Comparison of ENCODE assay signal across 31 cellular contexts in the genomic region with DNA sequence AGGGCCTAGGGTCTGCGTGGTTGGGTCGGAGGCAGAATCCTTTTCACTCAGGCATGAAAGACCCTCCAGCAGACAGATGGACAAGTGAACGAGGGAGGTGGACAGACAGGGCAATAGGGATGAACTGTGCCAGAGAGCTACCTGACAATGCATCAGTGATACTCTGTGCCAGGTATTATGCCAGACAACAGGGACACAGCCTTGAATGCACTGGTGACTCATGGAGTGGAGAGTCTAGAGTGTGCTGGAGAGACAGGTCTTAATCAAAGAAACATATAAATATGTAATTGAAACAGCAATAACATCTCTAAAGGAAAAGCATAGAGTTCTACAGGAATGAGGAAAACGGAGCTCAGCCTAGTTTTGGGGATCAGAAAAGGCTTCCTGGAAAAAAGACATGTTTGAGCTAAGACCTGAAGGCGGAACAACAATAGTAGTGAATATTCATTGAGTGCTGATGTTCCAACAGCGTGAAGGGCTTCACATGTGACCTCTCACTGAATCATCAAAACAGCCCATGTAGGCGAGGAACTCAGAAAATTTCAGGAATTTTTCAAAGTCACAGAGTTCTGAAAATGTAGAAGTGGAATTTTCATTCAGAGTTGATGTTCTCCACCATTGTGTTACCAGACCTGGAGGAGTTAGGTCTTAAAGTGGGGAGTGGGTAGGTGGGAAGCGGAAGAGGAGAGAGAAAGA. TPM values are rescaled to one million over a fixed set of nuclear protein-coding genes. Genes with fewer than 3 reads are reported as not detected.
DNase-seq lines count a peak whose midpoint lies in the region; ATAC-seq, FAIRE-seq and TF ChIP-seq lines count a peak whose summit lies in the region.
"Had no signal": no experiment of that assay in that cellular context is flagged by ENCODE, and none has a peak within 500 bp of the region (broad histone marks: within the 10 kb centered on the region; RNA-seq: fewer than 3 reads in every experiment).

No MANE protein-coding gene starts in this region.

- no peak overlapping the region for H3K9ac ChIP-seq in astrocyte (ENCODE audit: low read length)

- H3K36me3 Mint-ChIP-seq in astrocyte (ENCODE audit: low read depth, unreplicated experiment) = peaks cover 13% of the 10 kb centered on the region
- H3K36me3 Mint-ChIP-seq: activated CD8-positive, alpha-beta memory T cell treated with anti-CD3 and anti-CD28 coated beads, Interleukin-2, amount 10 ng/mL, durations not matched to agents 7 days and 5 days had no signal

- DNase-seq in HS-27A (ENCODE audit: low read depth) (peak; percentile 43), astrocyte (ENCODE audit: low read depth) (peak; percentile 56), foreskin keratinocyte (peak; percentile 16 to 43), retinal pigment epithelial cell (ENCODE audit: low read depth) (peak; percentile 26), cortex of kidney (lab: John Stamatoyannopoulos, UW) (no peak)
- no peak for DNase-seq in activated naive CD4-positive, alpha-beta T cell treated with Interleukin-2 at 50 U/mL for 16 hours
- DNase-seq: activated CD4-positive, alpha-beta T cell treated with anti-CD3 and anti-CD28 coated beads, Interleukin-2, amount 50 U/mL, for 1 hour; activated CD8-positive, alpha-beta memory T cell treated with anti-CD3 and anti-CD28 coated beads, Interleukin-2, amount 10 ng/mL, durations not matched to agents 7 days and 5 days; activated naive CD4-positive, alpha-beta T cell treated with anti-CD3 and anti-CD28 coated beads, Interleukin-2, amount 50 U/mL, for 16 hours; anterior cingulate cortex; cerebellar nuclear complex; hippocampal formation; left ventricle myocardium superior; mucosa of descending colon; NCI-H1105; NCI-H2029; nephron progenitor cell; pancreas; right lobe of liver; stomach; transverse colon had no signal

- H3K27me3 Mint-ChIP-seq in astrocyte (ENCODE audit: low read depth, unreplicated experiment) = no peaks in the 10 kb centered on the region

- H3K36me3 ChIP-seq in astrocyte (ENCODE audit: insufficient read depth, low read length) = no peaks in the 10 kb centered on the region
- H3K36me3 ChIP-seq: gastroesophageal sphincter, right lobe of liver had no signal

- peaks cover 19% of the 10 kb centered on the region for H3K4me1 Mint-ChIP-seq in astrocyte (ENCODE audit: low read depth, unreplicated experiment)
- H3K4me1 Mint-ChIP-seq: activated CD8-positive, alpha-beta memory T cell treated with anti-CD3 and anti-CD28 coated beads, Interleukin-2, amount 10 ng/mL, durations not matched to agents 7 days and 5 days; nephron progenitor cell had no signal

- TF ChIP-seq CTCF in astrocyte (IDR thresholded peaks at IDR 0.05; ENCODE audit: insufficient read depth, low read depth, low read length) = no peak
- TF ChIP-seq CTCF in foreskin keratinocyte (conservative IDR thresholded peaks at IDR 0.05) = no peak
- no peak for TF ChIP-seq CTCF in retinal pigment epithelial cell (conservative IDR thresholded peaks at IDR 0.05; ENCODE audit: low read depth, low read length)

- no peaks in the 10 kb centered on the region for H3K9me3 Mint-ChIP-seq in astrocyte (ENCODE audit: unreplicated experiment)
- H3K9me3 Mint-ChIP-seq: nephron progenitor cell had no signal

- FAIRE-seq in astrocyte (lab: Jason Lieb, UNC) = no peak
- FAIRE-seq: H54, pancreas had no signal

- no peaks in the 10 kb centered on the region for H4K20me1 ChIP-seq in astrocyte (ENCODE audit: insufficient read depth, low read length)

- H3K4me3 ChIP-seq in astrocyte (ENCODE audit: insufficient read depth, low read depth, low read length) (no peak overlapping the region), retinal pigment epithelial cell (ENCODE audit: low read length) (no peak overlapping the region)
- H3K4me3 ChIP-seq: esophagus muscularis mucosa, gastroesophageal sphincter, mucosa of descending colon, pancreas, right lobe of liver, stomach, transverse colon had no signal

- H3K9me3 ChIP-seq in astrocyte (ENCODE audit: insufficient read depth, low read depth, low read length) = no peaks in the 10 kb centered on the region
- H3K9me3 ChIP-seq: esophagus muscularis mucosa, gastroesophageal sphincter, mucosa of descending colon, pancreas, right lobe of liver, stomach, transverse colon had no signal

- no peak overlapping the region for H2AFZ ChIP-seq in astrocyte (ENCODE audit: low read depth, low read length)

- H3K4me1 ChIP-seq in astrocyte (ENCODE audit: insufficient read depth, low read length) (peaks cover 10% of the 10 kb centered on the region), foreskin keratinocyte (no peaks in the 10 kb centered on the region)
- H3K4me1 ChIP-seq: esophagus muscularis mucosa, gastroesophageal sphincter, pancreas, right lobe of liver, transverse colon had no signal

- H3K27me3 ChIP-seq in astrocyte (ENCODE audit: insufficient read depth, low read length) (no peaks in the 10 kb centered on the region), foreskin keratinocyte (peaks cover 2% of the 10 kb centered on the region)
- H3K27me3 ChIP-seq: esophagus muscularis mucosa, gastroesophageal sphincter, pancreas, right lobe of liver, transverse colon had no signal

- H3K79me2 ChIP-seq in astrocyte (ENCODE audit: insufficient read depth, low read length) = no peaks in the 10 kb centered on the region

- H3K27ac ChIP-seq in astrocyte (ENCODE audit: low read depth, low read length) = no peak overlapping the region
- no peak overlapping the region for H3K27ac ChIP-seq in foreskin keratinocyte
- H3K27ac ChIP-seq: C4-2B, esophagus muscularis mucosa, gastroesophageal sphincter, pancreas, right lobe of liver, stomach, transverse colon, VCaP had no signal

- H3K27ac Mint-ChIP-seq in astrocyte (ENCODE audit: unreplicated experiment) = peak overlapping the region; percentile 59
- H3K27ac Mint-ChIP-seq: activated CD8-positive, alpha-beta memory T cell treated with anti-CD3 and anti-CD28 coated beads, Interleukin-2, amount 10 ng/mL, durations not matched to agents 7 days and 5 days; nephron progenitor cell had no signal

- ATAC-seq in foreskin keratinocyte (peak; percentile 86), HG03097 (IDR thresholded peaks at IDR 0.05; ENCODE audit: low FRiP score, unreplicated experiment) (no peak), HG02840 (IDR thresholded peaks at IDR 0.05; ENCODE audit: low FRiP score, unreplicated experiment) (no peak)
- ATAC-seq: activated CD8-positive, alpha-beta memory T cell treated with anti-CD3 and anti-CD28 coated beads, Interleukin-2, amount 10 ng/mL, durations not matched to agents 7 days and 5 days; gastroesophageal sphincter; left ventricle myocardium superior; mucosa of descending colon; pancreas; right lobe of liver had no signal

- H3K4me2 ChIP-seq in astrocyte (ENCODE audit: low read length) = peak overlapping the region; percentile 51

- no peak overlapping the region for H3K4me3 Mint-ChIP-seq in astrocyte (ENCODE audit: unreplicated experiment)
- H3K4me3 Mint-ChIP-seq: activated CD8-positive, alpha-beta memory T cell treated with anti-CD3 and anti-CD28 coated beads, Interleukin-2, amount 10 ng/mL, durations not matched to agents 7 days and 5 days; nephron progenitor cell had no signal

RNA-seq across cellular contexts. Expression of a gene that starts 20.0 kb away (rescaled TPM):
- not detected in 2 replicates for total RNA-seq in astrocyte
- not detected in 2 replicates for total RNA-seq in foreskin keratinocyte
- polyA plus RNA-seq in foreskin keratinocyte = not detected in 2 replicates
- total RNA-seq: Daoy, RPMI7951 had no signal

RNA-seq across cellular contexts. Expression of a gene that starts 44.4 kb away (rescaled TPM):
- not detected in 2 replicates for total RNA-seq in astrocyte
- total RNA-seq in foreskin keratinocyte = 1,075 and 1,699 TPM in 2 replicates
- 1,152 and 1,968 TPM in 2 replicates for polyA plus RNA-seq in foreskin keratinocyte
- total RNA-seq: activated CD8-positive, alpha-beta memory T cell treated with anti-CD3 and anti-CD28 coated beads, Interleukin-2, amount 10 ng/mL, durations not matched to agents 7 days and 5 days; left ventricle myocardium superior; right lobe of liver; RPMI7951; T-helper 2 cell treated with Interferon-gamma antibody and Interleukin-4, amounts not matched to agents 100 ng/mL and 5 ng/mL, for 36 hours had no signal

Comparison
In these comparisons a context has a peak if more than half of its experiments do, and no peak if none do; other contexts are left out.
1. DNase-seq: peak in HS-27A (single experiment), astrocyte (single experiment), foreskin keratinocyte (2 of 2) and retinal pigment epithelial cell (single experiment); none in activated naive CD4-positive, alpha-beta T cell treated with Interleukin-2 at 50 U/mL for 16 hours (single experiment) and cortex of kidney (single experiment).
2. RNA of a gene that starts 44.4 kb away (total RNA-seq): 1,075 to 1,699 TPM in foreskin keratinocyte; not detected in astrocyte; every median in the first group is over 1,000 times any median in the second.